Comparison of ENCODE assay signal across 1 cellular context in the genomic region with DNA sequence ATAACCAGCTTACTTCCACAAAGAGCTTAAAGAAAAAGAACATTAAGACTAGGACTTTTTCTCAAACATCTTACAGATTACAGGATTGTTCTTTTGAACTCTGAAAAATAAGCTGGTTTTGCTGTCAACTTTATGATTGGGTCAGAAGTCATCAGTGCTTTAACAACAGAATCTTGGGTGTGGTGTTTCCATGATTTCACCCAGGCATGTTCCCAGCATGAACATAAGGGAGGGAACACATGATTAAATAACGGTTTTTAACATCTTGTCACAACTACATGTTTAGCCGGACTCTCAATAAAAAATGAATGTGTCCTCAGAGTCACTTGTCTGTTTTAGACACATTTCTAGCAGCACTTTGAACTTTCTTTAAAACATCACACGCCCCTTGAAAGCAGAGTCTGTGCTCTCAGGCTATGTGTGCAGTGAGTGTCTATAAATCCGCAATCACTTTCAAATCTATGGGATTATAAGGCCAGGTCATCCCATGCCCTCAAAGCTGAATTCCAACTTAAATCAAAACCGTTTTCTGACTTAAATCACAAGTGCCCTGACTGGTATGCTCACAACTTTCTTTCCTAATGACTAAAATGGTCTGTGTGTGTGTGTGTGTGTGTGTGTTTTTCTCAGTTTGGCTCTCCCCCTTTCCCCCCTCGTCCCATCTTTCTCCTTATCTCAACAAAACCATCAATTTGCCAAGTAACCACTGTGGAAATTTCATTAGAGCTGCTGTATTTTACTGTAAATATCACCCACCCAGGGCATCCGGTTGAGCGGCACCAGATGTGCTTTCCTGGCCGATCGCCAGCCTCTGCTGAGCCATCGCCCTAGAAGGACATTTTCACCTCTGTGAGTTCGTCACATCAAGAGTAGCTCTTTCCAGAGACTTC.
TF ChIP-seq lines count a peak whose summit lies in the region.

No MANE protein-coding gene starts in this region.

TF ChIP-seq in IMR-90, 13 proteins besides CTCF, POLR2A, EP300 and RAD21 (continued from another document):
- no peak for TF ChIP-seq CEBPB (IDR thresholded peaks at IDR 0.05; ENCODE audit: low read depth, low read length)
- TF ChIP-seq SMC3 (IDR thresholded peaks at IDR 0.05; ENCODE audit: low read depth, low read length), result no peak
